Comparison of ENCODE assay signal across 21 cellular contexts in genomic region chr14:86237733-86238132, GRCh38.
"Had no signal": no experiment of that assay in that cellular context is flagged by ENCODE, and none has a peak within 500 bp of the region (broad histone marks: within the 10 kb centered on the region; RNA-seq: fewer than 3 reads in every experiment).

No MANE protein-coding gene starts in this region.

- H3K27ac Mint-ChIP-seq: activated CD4-positive, alpha-beta T cell treated with anti-CD3 and anti-CD28 coated beads, Interleukin-2, amount 10 ng/mL, durations not matched to agents 7 days and 5 days; activated CD8-positive, alpha-beta T cell treated with anti-CD3 and anti-CD28 coated beads, Interleukin-2, amount 10 ng/mL, durations not matched to agents 7 days and 5 days; activated naive CD4-positive, alpha-beta T cell treated with anti-CD3 and anti-CD28 coated beads for 36 hours; activated T-cell treated with anti-CD3 and anti-CD28 coated beads, Interleukin-2, amount 50 U/mL, for 24 hours; activated T-helper 2 cell treated with anti-CD3 and anti-CD28 coated beads, Interferon-gamma antibody, Interleukin-2, Interleukin-4, amounts not matched to agents 10 μg/mL and 5 μg/mL and 100 μg/mL, durations not matched to agents 14 hours and 24 hours and 36 hours; effector memory CD8-positive, alpha-beta T cell; naive thymus-derived CD4-positive, alpha-beta T cell had no signal

- H3K36me3 Mint-ChIP-seq: naive thymus-derived CD4-positive, alpha-beta T cell had no signal

- H2AFZ ChIP-seq: hepatocyte, parathyroid adenoma had no signal

- ATAC-seq: activated CD8-positive, alpha-beta T cell treated with anti-CD3 and anti-CD28 coated beads, Interleukin-2, amount 10 ng/mL, durations not matched to agents 7 days and 5 days; body of pancreas; effector memory CD8-positive, alpha-beta T cell; naive thymus-derived CD4-positive, alpha-beta T cell; right lobe of liver had no signal

- H3K4me1 Mint-ChIP-seq: activated CD4-positive, alpha-beta T cell treated with anti-CD3 and anti-CD28 coated beads, Interleukin-2, amount 10 ng/mL, durations not matched to agents 7 days and 5 days; naive thymus-derived CD4-positive, alpha-beta T cell had no signal

- H3K4me1 ChIP-seq: body of pancreas, left ventricle myocardium inferior, parathyroid adenoma, right lobe of liver, stomach had no signal

- H3K36me3 ChIP-seq: left ventricle myocardium inferior, neutrophil, right lobe of liver, stomach had no signal

- H3K4me3 ChIP-seq: body of pancreas, hepatocyte, left ventricle myocardium inferior, right lobe of liver, stomach had no signal

- H3K27me3 Mint-ChIP-seq: activated CD4-positive, alpha-beta T cell treated with anti-CD3 and anti-CD28 coated beads, Interleukin-2, amount 10 ng/mL, durations not matched to agents 7 days and 5 days; activated T-cell treated with anti-CD3 and anti-CD28 coated beads, Interleukin-2, amount 50 U/mL, for 24 hours; effector memory CD8-positive, alpha-beta T cell; naive thymus-derived CD4-positive, alpha-beta T cell had no signal

- H3K4me2 ChIP-seq: hepatocyte had no signal

- H3K27ac ChIP-seq: body of pancreas, hepatocyte, left ventricle myocardium inferior, neutrophil, parathyroid adenoma, right lobe of liver, stomach had no signal

- H3K79me2 ChIP-seq: hepatocyte, parathyroid adenoma had no signal

- DNase-seq: activated CD4-positive, alpha-beta T cell treated with anti-CD3 and anti-CD28 coated beads, Interleukin-2, amount 10 ng/mL, durations not matched to agents 7 days and 5 days; activated CD4-positive, CD25-positive, alpha-beta regulatory T cell; activated CD8-positive, alpha-beta T cell treated with anti-CD3 and anti-CD28 coated beads, Interleukin-2, amount 10 ng/mL, durations not matched to agents 7 days and 5 days; activated naive CD4-positive, alpha-beta T cell treated with anti-CD3 and anti-CD28 coated beads for 36 hours; activated T-cell treated with anti-CD3 and anti-CD28 coated beads, Interleukin-2, amount 50 U/mL, for 24 hours; body of pancreas; effector memory CD8-positive, alpha-beta T cell; left ventricle myocardium inferior; mammary epithelial cell; naive thymus-derived CD4-positive, alpha-beta T cell; right lobe of liver; small intestine; stimulated activated CD4-positive, alpha-beta T cell treated with anti-CD3 and anti-CD28 coated beads, Interleukin-15, amount 100 ng/mL, for 24 hours; stimulated activated CD4-positive, alpha-beta T cell treated with anti-CD3 and anti-CD28 coated beads, Interleukin-4, amount 100 ng/mL, for 1 hour; stomach; T-helper 9 cell; trophoblast cell had no signal

- H3K9me3 ChIP-seq: neutrophil, right lobe of liver had no signal

- H3K27me3 ChIP-seq: body of pancreas, hepatocyte, neutrophil, right lobe of liver, stomach had no signal

- H3K9ac ChIP-seq: parathyroid adenoma had no signal

- H3K4me3 Mint-ChIP-seq: activated CD4-positive, alpha-beta T cell treated with anti-CD3 and anti-CD28 coated beads, Interleukin-2, amount 10 ng/mL, durations not matched to agents 7 days and 5 days; activated CD8-positive, alpha-beta T cell treated with anti-CD3 and anti-CD28 coated beads, Interleukin-2, amount 10 ng/mL, durations not matched to agents 7 days and 5 days; activated naive CD4-positive, alpha-beta T cell treated with anti-CD3 and anti-CD28 coated beads for 36 hours; activated T-cell treated with anti-CD3 and anti-CD28 coated beads, Interleukin-2, amount 50 U/mL, for 24 hours; effector memory CD8-positive, alpha-beta T cell; naive thymus-derived CD4-positive, alpha-beta T cell had no signal
